In the genomic region with DNA sequence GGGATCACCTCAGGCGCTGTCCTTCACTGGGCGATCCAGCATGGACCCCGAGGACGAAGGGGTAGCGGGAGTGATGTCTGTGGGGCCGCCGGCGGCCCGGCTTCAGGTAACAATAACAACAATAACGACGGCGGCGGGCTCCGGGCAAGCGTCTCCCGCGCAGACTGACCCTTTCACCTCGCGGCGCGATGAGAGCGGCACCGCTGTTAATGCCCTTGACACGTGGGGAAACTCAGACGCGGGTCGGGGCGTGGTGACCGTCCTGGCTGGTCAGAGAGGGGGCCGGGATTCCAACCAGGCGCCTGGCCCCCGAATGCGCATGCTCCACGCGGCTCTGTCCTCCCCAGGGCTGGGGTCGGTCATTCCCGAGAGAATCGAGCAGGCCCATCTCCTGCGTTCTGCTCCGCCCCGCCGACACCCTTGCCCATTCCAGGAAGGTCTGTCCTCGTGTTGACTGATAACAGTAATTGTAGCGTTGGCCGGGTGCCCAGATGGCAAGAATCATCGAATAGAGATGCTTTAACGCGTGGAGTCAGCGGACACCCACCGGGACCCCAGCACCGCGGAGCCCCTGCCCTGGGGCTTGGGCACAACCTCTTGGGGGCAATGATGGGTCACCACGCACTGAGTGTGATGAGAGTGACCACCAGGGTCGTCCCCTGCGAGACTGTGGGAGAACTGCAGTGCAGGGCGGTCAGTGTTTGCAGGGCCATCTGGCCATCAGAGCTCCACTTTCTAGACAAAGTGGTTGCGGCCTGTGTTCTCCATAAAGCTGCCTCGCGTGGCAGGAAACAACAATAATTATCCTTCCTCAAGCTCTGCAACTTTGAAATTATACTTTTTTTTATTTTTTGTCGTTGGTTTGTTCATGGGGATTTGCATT, we compare ENCODE assay signal across 8 cellular contexts. TPM values are rescaled to one million over a fixed set of nuclear protein-coding genes. Genes with fewer than 3 reads are reported as not detected.
DNase-seq lines count a peak whose midpoint lies in the region; ATAC-seq, FAIRE-seq and TF ChIP-seq lines count a peak whose summit lies in the region.

No MANE protein-coding gene starts in this region.

- ATAC-seq in HCT116 (peak; percentile 60), activated B cell treated with CpG ODN at 0.5 μM for 24 hours (ENCODE audit: low read depth) (no peak)

- H3K36me3 Mint-ChIP-seq in activated B cell treated with CpG ODN at 0.5 μM for 24 hours (ENCODE audit: low read depth) = peaks cover 26% of the 10 kb centered on the region

- peaks cover 2 to 17% of the 10 kb centered on the region in 2 experiments; a peak in 2 of 4 replicates for H3K36me3 ChIP-seq in HCT116 (ENCODE audit: control insufficient read depth in 1 of 2, insufficient read depth in 2 of 2, low read length in 2 of 2)

- peaks cover 40% of the 10 kb centered on the region for H3K79me2 ChIP-seq in HCT116 (ENCODE audit: insufficient read depth, low read length)

- no peak overlapping the region for H2AFZ ChIP-seq in HCT116 (ENCODE audit: low read depth, low read length, poor library complexity, severe bottlenecking)

- DNase-seq in DMS79 (lab: John Stamatoyannopoulos, UW) (peak; percentile 37), HCT116 (ENCODE audit: low read depth, low spot score) (no peak), NCI-H1105 (lab: John Stamatoyannopoulos, UW) (peak; percentile 63), activated B cell treated with CpG ODN at 0.5 μM for 24 hours (peak; percentile 45), coronary artery (ENCODE audit: low spot score) (peak; percentile 83), left kidney (ENCODE audit: low read depth, low spot score) (peak; percentile 89), D721Med (ENCODE audit: insufficient read length, low spot score) (no peak)
- peak; percentile 8 to 30 (median 16) for DNase-seq in stimulated activated CD4-positive, alpha-beta T cell treated with anti-CD3 and anti-CD28 coated beads, Interleukin-1b, Interleukin-23, amount 100 ng/mL, for 24 hours (ENCODE audit: low read depth in 4 of 4, low spot score in 1 of 4)

- TF ChIP-seq RAD21 in HCT116 (IDR thresholded peaks at IDR 0.05; ENCODE audit: low read depth) = no peak

- H3K4me3 Mint-ChIP-seq in activated B cell treated with CpG ODN at 0.5 μM for 24 hours = peak overlapping the region; percentile 91

- intact Hi-C loops in HCT116 (cut with micrococcal nuclease) (no loop called here), activated B cell treated with CpG ODN at 0.5 μM for 24 hours (cut with micrococcal nuclease) (loop anchor here (1.0 to 5.0 kb wide), 3 partner anchors 52 to 102 kb away; partner anchors contain the start of genes ZNF544 and ZNF837)

- H3K27me3 ChIP-seq in HCT116 (ENCODE audit: insufficient read depth, low read length) = no peaks in the 10 kb centered on the region

- H3K27ac Mint-ChIP-seq in activated B cell treated with CpG ODN at 0.5 μM for 24 hours = peak overlapping the region; percentile 95

- FAIRE-seq in D721Med (lab: Jason Lieb, UNC) = no peak

- peaks cover 6% of the 10 kb centered on the region for H3K9me3 Mint-ChIP-seq in activated B cell treated with CpG ODN at 0.5 μM for 24 hours

- peak overlapping the region; percentile 87 for H3K4me2 ChIP-seq in HCT116 (ENCODE audit: low read length)

- no peaks in the 10 kb centered on the region for H3K27me3 Mint-ChIP-seq in activated B cell treated with CpG ODN at 0.5 μM for 24 hours

- no peaks in the 10 kb centered on the region for H3K9me2 ChIP-seq in HCT116 (ENCODE audit: insufficient read depth)

- RAD21 ChIA-PET in HCT116 (lab: Charles Lee; ENCODE audit: low non-redundant PET in 1 of 2, low total read pairs in 2 of 2, uncharacterized antibody in 2 of 2, unreplicated experiment in 2 of 2) = interaction anchor here in 1 of 2 experiments (0.8 kb wide), 1 partner anchor 83 kb away, joined by 9 read pairs; the partner anchor contains the start of gene ZNF497

- H3K4me3 ChIP-seq in HCT116 (replicated peaks in 1 of 2; ENCODE audit: low read depth in 1 of 2, low read length in 2 of 2) = peak overlapping the region; percentile 81 to 83
- peak overlapping the region; percentile 86 for H3K4me3 ChIP-seq in coronary artery

- peak; percentile 58 for TF ChIP-seq POLR2A in HCT116 (IDR thresholded peaks at IDR 0.05; ENCODE audit: borderline replicate concordance, extremely low read depth, insufficient read depth, insufficient read length)

- H3K4me1 ChIP-seq in HCT116 (ENCODE audit: control insufficient read depth in 1 of 2, insufficient read depth in 2 of 2, low read length in 2 of 2) = peaks cover 4 to 23% of the 10 kb centered on the region in 2 experiments; a peak in 3 of 4 replicates

- peaks cover 0 to 11% of the 10 kb centered on the region in 2 experiments; a peak in 2 of 4 replicates for H3K9me3 ChIP-seq in HCT116 (ENCODE audit: control insufficient read depth in 1 of 2, insufficient read depth in 1 of 2, low read depth in 1 of 2, low read length in 2 of 2)

- CTCF ChIA-PET in HCT116 (lab: Charles Lee) (no interaction called here), activated B cell treated with CpG ODN at 0.5 μM for 24 hours (lab: Charles Lee) (no interaction called here)

- H3K4me1 Mint-ChIP-seq in activated B cell treated with CpG ODN at 0.5 μM for 24 hours = peaks cover 44% of the 10 kb centered on the region

- H3K27ac ChIP-seq in HCT116 (ENCODE audit: low read depth, low read length) (peak overlapping the region; percentile 74), coronary artery (peak overlapping the region; percentile 53 to 91)

- H3K9ac ChIP-seq in HCT116 (ENCODE audit: low read length) = peak overlapping the region; percentile 83

- TF ChIP-seq CTCF in HCT116 (IDR thresholded peaks at IDR 0.05 in 2 of 3, conservative IDR thresholded peaks at IDR 0.05 in 1 of 3; ENCODE audit: borderline replicate concordance in 1 of 3, insufficient read depth in 1 of 3, low read depth in 2 of 3, low read length in 2 of 3) (no peak), activated B cell treated with CpG ODN at 0.5 μM for 24 hours (IDR thresholded peaks at IDR 0.05) (no peak), coronary artery (IDR thresholded peaks at IDR 0.05) (no peak), D721Med (IDR thresholded peaks at IDR 0.05; ENCODE audit: insufficient read depth, missing control alignments) (no peak)

- POLR2A ChIA-PET in HCT116 (lab: Charles Lee) = interaction anchor here (1.5 kb wide), 1 partner anchor 96 kb away, joined by 4 read pairs; the partner anchor contains the start of gene ZNF274
- POLR2A ChIA-PET in activated B cell treated with CpG ODN at 0.5 μM for 24 hours (lab: Charles Lee) = interaction anchor here (0.6 to 3.4 kb wide), 16 partner anchors 10 to 570 kb away, joined by 3 to 17 read pairs (median 4); partner anchors contain the start of genes ERVK3-1, ZBTB45, ZNF154 and ZNF274

- no peaks in the 10 kb centered on the region for H4K20me1 ChIP-seq in HCT116 (ENCODE audit: insufficient read depth)

- BruUV-seq in HCT116 (replicated peaks; lab: Mats Ljungman, UMichigan) = TSS peak; percentile 65

TF ChIP-seq in HCT116, 20 proteins besides CTCF, POLR2A, EP300 and RAD21:
- TF ChIP-seq CEBPB (IDR thresholded peaks at IDR 0.05; ENCODE audit: low read depth) = no peak
- TF ChIP-seq SRF (IDR thresholded peaks at IDR 0.05; ENCODE audit: low read depth) = no peak
- TF ChIP-seq POLR2AphosphoS5 (IDR thresholded peaks at IDR 0.05; ENCODE audit: low read depth, low read length) = no peak
- TF ChIP-seq MAX (IDR thresholded peaks at IDR 0.05) = peak; percentile 41
- TF ChIP-seq SP1 (IDR thresholded peaks at IDR 0.05; ENCODE audit: low read depth) = no peak

RNA-seq across cellular contexts. Expression of gene ZNF8, which starts 0.5 kb away (rescaled TPM):
- total RNA-seq in HCT116 (2021; ENCODE audit: unreplicated experiment) (6.4 TPM), activated B cell treated with CpG ODN at 0.5 μM for 24 hours (4.7 and 5.3 TPM in 2 replicates)
- 2.6 and 3.4 TPM in 2 replicates for polyA plus RNA-seq in HCT116 (2012)

RNA-seq across cellular contexts. Expression of gene ERVK3-1, which starts 25.9 kb away (rescaled TPM):
- total RNA-seq in HCT116 (2021; ENCODE audit: unreplicated experiment) (28.1 TPM), activated B cell treated with CpG ODN at 0.5 μM for 24 hours (61.4 and 74.3 TPM in 2 replicates)
- polyA plus RNA-seq in HCT116 (2012) = 26.7 and 29.6 TPM in 2 replicates

RNA-seq across cellular contexts. Expression of gene ZSCAN22, which starts 47.5 kb away (rescaled TPM):
- total RNA-seq in HCT116 (2021; ENCODE audit: unreplicated experiment) (4.6 TPM), activated B cell treated with CpG ODN at 0.5 μM for 24 hours (4.7 and 4.8 TPM in 2 replicates)
- polyA plus RNA-seq in HCT116 (2012) = 2.4 and 2.9 TPM in 2 replicates

RNA-seq across cellular contexts. Expression of gene ZNF544, which starts 50.6 kb away (rescaled TPM):
- 46.3 TPM for total RNA-seq in HCT116 (2021; ENCODE audit: unreplicated experiment)
- polyA plus RNA-seq in HCT116 (2012) = 22.0 and 36.2 TPM in 2 replicates
- total RNA-seq in activated B cell treated with CpG ODN at 0.5 μM for 24 hours = 45.2 and 61.7 TPM in 2 replicates

Comparison
In these comparisons a context has a peak if more than half of its experiments do, and no peak if none do; other contexts are left out.
1. DNase-seq: peak in DMS79 (single experiment), NCI-H1105 (single experiment), activated B cell treated with CpG ODN at 0.5 μM for 24 hours (single experiment), coronary artery (single experiment), left kidney (single experiment) and stimulated activated CD4-positive, alpha-beta T cell treated with anti-CD3 and anti-CD28 coated beads, Interleukin-1b, Interleukin-23, amount 100 ng/mL, for 24 hours (4 of 4); none in HCT116 (single experiment) and D721Med (single experiment).